In genomic region chr1:209430107-209430506, GRCh38 we compare ENCODE assay signal across 26 cellular contexts.
DNase-seq lines count a peak whose midpoint lies in the region; TF ChIP-seq lines count a peak whose summit lies in the region.
"Had no signal": no experiment of that assay in that cellular context is flagged by ENCODE, and none has a peak within 500 bp of the region (broad histone marks: within the 10 kb centered on the region; RNA-seq: fewer than 3 reads in every experiment).

No MANE protein-coding gene starts in this region.

- H3K27ac ChIP-seq in urinary bladder (ENCODE audit: low read depth) (no peak overlapping the region), OCI-LY7 (ENCODE audit: low read depth, low read length, poor library complexity, severe bottlenecking) (no peak overlapping the region)
- H3K27ac ChIP-seq: 22Rv1, spleen, tibial artery had no signal

- H3K4me3 ChIP-seq in epithelial cell of esophagus (ENCODE audit: low read length) (peak overlapping the region; percentile 100), lower leg skin (ENCODE audit: low read depth, poor library complexity, severe bottlenecking) (peak overlapping the region; percentile 28), urinary bladder (ENCODE audit: low read depth, low read length) (peak overlapping the region; percentile 41), OCI-LY7 (ENCODE audit: low read depth, low read length, poor library complexity, severe bottlenecking) (no peak overlapping the region)
- H3K4me3 ChIP-seq: spleen, tibial artery had no signal

- intact Hi-C loops in lower leg skin (cut with DNase I; ENCODE audit: low total_unique reads) (loop anchor here (10.0 kb wide), 1 partner anchor 65 kb away; no protein-coding TSS in a partner anchor), OCI-LY7 (cut with micrococcal nuclease; ENCODE audit: unreplicated experiment) (no loop called here)

- no peaks in the 10 kb centered on the region for H3K79me2 ChIP-seq in OCI-LY7 (ENCODE audit: insufficient read depth, low read depth, low read length)

- no peaks in the 10 kb centered on the region for H3K9me2 ChIP-seq in OCI-LY7 (ENCODE audit: insufficient read depth, low read length)

- DNase-seq in DMS79 treated with DMSO at 0.1 percent for 48 hours (lab: John Stamatoyannopoulos, UW) (peak; percentile 50), DMS79 (lab: John Stamatoyannopoulos, UW) (no peak), epithelial cell of esophagus (ENCODE audit: low read depth) (no peak), lower leg skin (ENCODE audit: low spot score in 2 of 2) (no peak), OCI-LY7 (ENCODE audit: low spot score) (no peak), NCI-H2029 treated with DMSO at 0.1 percent for 48 hours (lab: John Stamatoyannopoulos, UW) (no peak), NOMO-1 treated with dmso at 0.1 percent for 144 hours (lab: John Stamatoyannopoulos, UW; ENCODE audit: unreplicated experiment) (no peak)
- DNase-seq: activated B cell treated with CpG ODN at 0.5 μM for 24 hours; activated CD4-positive, alpha-beta memory T cell treated with anti-CD3 and anti-CD28 coated beads for 36 hours; activated effector memory CD4-positive, alpha-beta T cell treated with Interleukin-2 at 50 U/mL for 16 hours; activated naive CD8-positive, alpha-beta T cell treated with anti-CD3 and anti-CD28 coated beads, Interleukin-2, amount 10 ng/mL, durations not matched to agents 7 days and 5 days; AML-193; CD8-positive, alpha-beta T cell; DMS153; IMR-90; NCI-H1417; NK-92 treated with Interleukin-12 subunit alpha and Interleukin-12 subunit beta, amount 100 ng/mL, for 24 hours; nucleus accumbens; retina; RPMI8226; spleen; stimulated activated CD4-positive, alpha-beta T cell treated with anti-CD3 and anti-CD28 coated beads, Interleukin-4, amount 100 ng/mL, for 24 hours; stimulated activated naive CD4-positive, alpha-beta T cell treated with Interleukin-2 at 50 U/mL for 16 hours; tibial artery had no signal

- TF ChIP-seq POLR2A in lower leg skin (IDR thresholded peaks at IDR 0.05): no peak

- POLR2A ChIA-PET in OCI-LY7 (lab: Charles Lee): no interaction called here

- no peak for TF ChIP-seq CTCF in epithelial cell of esophagus (IDR thresholded peaks at IDR 0.05; ENCODE audit: insufficient read depth, low read depth, low read length, missing control alignments)
- no peak for TF ChIP-seq CTCF in lower leg skin (IDR thresholded peaks at IDR 0.05)
- TF ChIP-seq CTCF in OCI-LY7 (conservative IDR thresholded peaks at IDR 0.05; ENCODE audit: low read length): no peak

- CTCF ChIA-PET in OCI-LY7 (lab: Charles Lee; ENCODE audit: unreplicated experiment): no interaction called here

- no peaks in the 10 kb centered on the region for H3K36me3 ChIP-seq in urinary bladder (ENCODE audit: insufficient read depth)
- H3K36me3 ChIP-seq in OCI-LY7 (ENCODE audit: insufficient read depth, low read length): no peaks in the 10 kb centered on the region
- H3K36me3 ChIP-seq: spleen, tibial artery had no signal

- H3K9me3 ChIP-seq in OCI-LY7 (ENCODE audit: low read length): no peaks in the 10 kb centered on the region
- H3K9me3 ChIP-seq: spleen, tibial artery had no signal

- BruUV-seq in OCI-LY7 (replicated peaks; lab: Mats Ljungman, UMichigan): no TSS peak

- WGBS in lower leg skin, 2 donors: 26 to 54% methylated on average over 3 of the region's 3 CpGs
- 81% methylated on average over 3 of the region's 3 CpGs for WGBS in urinary bladder

- H2AFZ ChIP-seq in OCI-LY7 (ENCODE audit: low read length): no peak overlapping the region

- no peak overlapping the region for H3K4me2 ChIP-seq in OCI-LY7 (ENCODE audit: low read length)

- no peaks in the 10 kb centered on the region for H3K4me1 ChIP-seq in urinary bladder (ENCODE audit: insufficient read depth)
- no peaks in the 10 kb centered on the region for H3K4me1 ChIP-seq in OCI-LY7 (ENCODE audit: insufficient read depth, low read length, poor library complexity, severe bottlenecking)
- H3K4me1 ChIP-seq: spleen had no signal

- no peaks in the 10 kb centered on the region for H4K20me1 ChIP-seq in OCI-LY7 (ENCODE audit: insufficient read depth, low read length)
